In genomic region chr5:39299962-39300361, GRCh38 we compare ENCODE assay signal across 30 cellular contexts.
"Had no signal": no experiment of that assay in that cellular context is flagged by ENCODE, and none has a peak within 500 bp of the region (broad histone marks: within the 10 kb centered on the region; RNA-seq: fewer than 3 reads in every experiment).

No MANE protein-coding gene starts in this region.

- H3K4me3 Mint-ChIP-seq: memory B cell; nephron; neural crest cell; stimulated activated memory B cell treated with anti-CD40 and anti-IgM and Interleukin-4, amounts not matched to agents 10 μg/mL and 1 μg/mL and 100 μg/mL, for 72 hours; stimulated activated naive CD8-positive, alpha-beta T cell treated with anti-CD3 and anti-CD28 coated beads, Interleukin-15, amount 100 ng/mL, for 72 hours had no signal

- H3K4me1 Mint-ChIP-seq: naive thymus-derived CD8-positive, alpha-beta T cell; nephron; neural crest cell; stimulated activated memory B cell treated with anti-CD40 and anti-IgM and Interleukin-4, amounts not matched to agents 10 μg/mL and 1 μg/mL and 100 μg/mL, for 72 hours; stimulated activated naive CD8-positive, alpha-beta T cell treated with anti-CD3 and anti-CD28 coated beads, Interleukin-15, amount 100 ng/mL, for 72 hours had no signal

- H3K4me1 ChIP-seq: pancreas, prostate gland, sigmoid colon, suprapubic skin, tibial artery, upper lobe of right lung had no signal

- H3K36me3 Mint-ChIP-seq: stimulated activated memory B cell treated with anti-CD40 and anti-IgM and Interleukin-4, amounts not matched to agents 10 μg/mL and 1 μg/mL and 100 μg/mL, for 72 hours had no signal

- H3K9me3 ChIP-seq: pancreas, prostate gland, suprapubic skin had no signal

- H3K27me3 ChIP-seq: heart right ventricle, left lung, pancreas, sigmoid colon, suprapubic skin, tibial artery, upper lobe of right lung had no signal

- H3K4me3 ChIP-seq: heart right ventricle, left lung, pancreas, prostate gland, sigmoid colon, suprapubic skin, thoracic aorta, tibial artery, upper lobe of right lung had no signal

- DNase-seq: heart right ventricle; hippocampal formation; kidney glomerular epithelial cell; left cardiac atrium; left lung; midbrain; naive thymus-derived CD8-positive, alpha-beta T cell; nucleus accumbens; pancreas; posterior cingulate gyrus; retina; right cardiac atrium; sigmoid colon; small intestine; stimulated activated CD4-positive, alpha-beta T cell treated with anti-CD3 and anti-CD28 coated beads, Interleukin-1b, Interleukin-23, amount 100 ng/mL, for 48 hours; stimulated activated CD4-positive, alpha-beta T cell treated with anti-CD3 and anti-CD28 coated beads, Interleukin-2, amount 100 ng/mL, for 48 hours; stimulated activated CD4-positive, alpha-beta T cell treated with anti-CD3 and anti-CD28 coated beads, Interleukin-4, amount 100 ng/mL, for 4 hours; stimulated activated CD8-positive, alpha-beta memory T cell treated with anti-CD3 and anti-CD28 coated beads, Interleukin-4, amount 100 ng/mL, for 48 hours; stimulated activated naive CD4-positive, alpha-beta T cell treated with Interleukin-2 at 50 U/mL for 16 hours; stimulated activated naive CD8-positive, alpha-beta T cell treated with anti-CD3 and anti-CD28 coated beads, Interleukin-15, amount 100 ng/mL, for 72 hours; tibial artery; trophoblast cell; upper lobe of right lung had no signal

- H3K27ac Mint-ChIP-seq: memory B cell; naive thymus-derived CD8-positive, alpha-beta T cell; nephron; stimulated activated memory B cell treated with anti-CD40 and anti-IgM and Interleukin-4, amounts not matched to agents 10 μg/mL and 1 μg/mL and 100 μg/mL, for 72 hours had no signal

- H3K27ac ChIP-seq: heart right ventricle, left lung, pancreas, prostate gland, sigmoid colon, suprapubic skin, thoracic aorta, tibial artery, upper lobe of right lung had no signal

- ATAC-seq: heart right ventricle; left cardiac atrium; left lung; naive thymus-derived CD8-positive, alpha-beta T cell; pancreas; right cardiac atrium; stimulated activated memory B cell treated with anti-CD40 and anti-IgM and Interleukin-4, amounts not matched to agents 10 μg/mL and 1 μg/mL and 100 μg/mL, for 72 hours; stimulated activated naive CD8-positive, alpha-beta T cell treated with anti-CD3 and anti-CD28 coated beads, Interleukin-15, amount 100 ng/mL, for 72 hours; upper lobe of right lung had no signal

- H3K36me3 ChIP-seq: heart right ventricle, left lung, pancreas, prostate gland, sigmoid colon, suprapubic skin, thoracic aorta, tibial artery, upper lobe of right lung had no signal

- H3K27me3 Mint-ChIP-seq: memory B cell; stimulated activated memory B cell treated with anti-CD40 and anti-IgM and Interleukin-4, amounts not matched to agents 10 μg/mL and 1 μg/mL and 100 μg/mL, for 72 hours; stimulated activated naive CD8-positive, alpha-beta T cell treated with anti-CD3 and anti-CD28 coated beads, Interleukin-15, amount 100 ng/mL, for 72 hours had no signal
